26 cellular contexts compared by ENCODE assay signal in the genomic region with DNA sequence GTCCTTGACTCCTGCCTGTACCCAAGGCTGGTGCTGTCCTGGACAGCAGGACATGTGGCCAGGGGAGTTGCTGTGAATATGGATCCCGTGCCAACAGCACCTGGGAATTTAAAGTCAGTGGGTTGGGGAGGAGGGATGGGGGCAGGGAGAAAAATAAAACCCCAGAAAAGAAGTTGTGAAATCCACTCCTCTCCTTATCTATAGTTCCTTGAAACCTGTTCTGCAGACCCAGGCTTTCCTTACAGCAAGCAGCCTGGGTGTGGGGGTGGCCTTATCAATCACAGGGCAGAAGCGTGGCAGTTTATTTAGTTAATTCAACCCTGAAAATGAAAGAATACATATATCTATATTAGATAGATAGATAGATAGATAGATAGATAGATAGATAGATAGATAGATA.
"Had no signal": no experiment of that assay in that cellular context is flagged by ENCODE, and none has a peak within 500 bp of the region (broad histone marks: within the 10 kb centered on the region; RNA-seq: fewer than 3 reads in every experiment).

No MANE protein-coding gene starts in this region.

- FAIRE-seq: islet of Langerhans, kidney, small intestine had no signal

- H3K9me3 Mint-ChIP-seq: mesothelial cell of epicardium; natural killer cell; nephron progenitor cell; neural progenitor cell; stimulated activated effector memory CD8-positive, alpha-beta T cell treated with anti-CD3 and anti-CD28 coated beads, Interleukin-12 subunit alpha, Interleukin-12 subunit beta, amount 100 ng/mL, for 72 hours; stimulated activated naive CD8-positive, alpha-beta T cell treated with anti-CD3 and anti-CD28 coated beads, Interleukin-15, amount 100 ng/mL, for 72 hours; type B pancreatic cell had no signal

- DNase-seq: hypothalamus; immature natural killer cell; kidney; left colon; left lung; lower lobe of right lung; mammary epithelial cell; mesenchymal stem cell; naive B cell; natural killer cell; nephron progenitor cell; occipital lobe; ovary; retina; right cardiac atrium; small intestine; spleen; stimulated activated CD4-positive, alpha-beta T cell treated with anti-CD3 and anti-CD28 coated beads, Interleukin-4, amount 100 ng/mL, for 24 hours; stimulated activated naive CD4-positive, alpha-beta T cell; stimulated activated naive CD8-positive, alpha-beta T cell treated with anti-CD3 and anti-CD28 coated beads, Interleukin-15, amount 100 ng/mL, for 72 hours; substantia nigra had no signal

- H3K4me1 Mint-ChIP-seq: immature natural killer cell; natural killer cell; stimulated activated effector memory CD8-positive, alpha-beta T cell treated with anti-CD3 and anti-CD28 coated beads, Interleukin-12 subunit alpha, Interleukin-12 subunit beta, amount 100 ng/mL, for 72 hours; stimulated activated naive CD8-positive, alpha-beta T cell treated with anti-CD3 and anti-CD28 coated beads, Interleukin-15, amount 100 ng/mL, for 72 hours had no signal

- H3K36me3 Mint-ChIP-seq: immature natural killer cell; mesothelial cell of epicardium; naive B cell; natural killer cell; neural progenitor cell; stimulated activated effector memory CD8-positive, alpha-beta T cell treated with anti-CD3 and anti-CD28 coated beads, Interleukin-12 subunit alpha, Interleukin-12 subunit beta, amount 100 ng/mL, for 72 hours; type B pancreatic cell had no signal

- H3K27ac Mint-ChIP-seq: immature natural killer cell; mesothelial cell of epicardium; naive B cell; natural killer cell; nephron progenitor cell; neural progenitor cell; stimulated activated effector memory CD8-positive, alpha-beta T cell treated with anti-CD3 and anti-CD28 coated beads, Interleukin-12 subunit alpha, Interleukin-12 subunit beta, amount 100 ng/mL, for 72 hours; type B pancreatic cell had no signal

- H3K27me3 Mint-ChIP-seq: type B pancreatic cell had no signal

- H3K4me3 Mint-ChIP-seq: immature natural killer cell; mesothelial cell of epicardium; naive B cell; natural killer cell; nephron progenitor cell; neural progenitor cell; stimulated activated effector memory CD8-positive, alpha-beta T cell treated with anti-CD3 and anti-CD28 coated beads, Interleukin-12 subunit alpha, Interleukin-12 subunit beta, amount 100 ng/mL, for 72 hours; stimulated activated naive CD8-positive, alpha-beta T cell treated with anti-CD3 and anti-CD28 coated beads, Interleukin-15, amount 100 ng/mL, for 72 hours; type B pancreatic cell had no signal

- ATAC-seq: left colon; left lung; lower lobe of right lung; natural killer cell; right cardiac atrium; stimulated activated effector memory CD8-positive, alpha-beta T cell treated with anti-CD3 and anti-CD28 coated beads, Interleukin-12 subunit alpha, Interleukin-12 subunit beta, amount 100 ng/mL, for 72 hours; stimulated activated naive CD8-positive, alpha-beta T cell treated with anti-CD3 and anti-CD28 coated beads, Interleukin-15, amount 100 ng/mL, for 72 hours had no signal
